ENCODE assay signal across 10 cellular contexts in the genomic region with DNA sequence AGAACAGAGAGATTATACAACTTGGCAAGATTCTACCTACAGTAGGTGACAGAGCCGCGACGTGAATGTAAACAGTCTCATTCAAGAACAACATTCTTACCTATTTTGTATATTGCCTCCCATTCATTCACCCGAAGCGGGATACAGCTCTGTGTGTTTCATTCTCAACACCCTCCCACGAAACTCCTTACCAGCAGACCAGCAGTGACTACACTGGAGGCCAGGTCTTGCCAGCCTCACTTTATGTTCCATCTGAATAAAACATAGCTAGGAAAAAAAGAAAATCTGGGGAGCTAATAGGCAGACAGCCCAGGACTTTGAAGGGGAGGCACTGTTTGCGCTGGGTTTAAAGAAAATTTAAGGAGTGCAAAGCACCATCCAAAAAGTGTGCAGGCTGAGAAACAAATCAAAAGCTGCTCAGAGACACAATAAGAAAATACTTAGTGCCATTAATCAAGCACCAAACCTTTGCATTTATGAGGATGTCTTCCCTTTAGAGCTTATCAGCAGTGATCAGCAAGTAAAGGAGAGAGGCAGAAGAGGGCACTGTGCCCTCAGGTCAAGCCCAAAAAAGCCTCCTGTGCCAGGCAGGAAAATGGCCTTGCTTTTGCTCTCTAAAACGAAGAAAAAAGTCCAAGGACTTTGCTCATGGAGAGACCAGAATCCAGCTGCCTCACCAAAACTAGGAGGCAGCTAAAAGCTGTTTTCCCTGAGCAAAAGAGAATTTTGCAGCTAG.
DNase-seq lines count a peak whose midpoint lies in the region; ATAC-seq, FAIRE-seq and TF ChIP-seq lines count a peak whose summit lies in the region.
"Had no signal": no experiment of that assay in that cellular context is flagged by ENCODE, and none has a peak within 500 bp of the region (broad histone marks: within the 10 kb centered on the region; RNA-seq: fewer than 3 reads in every experiment).

No MANE protein-coding gene starts in this region.

- no peak overlapping the region for H2BK20ac ChIP-seq in H1 (ENCODE audit: low read length)

- H3K9me3 ChIP-seq in H1 (ENCODE audit: insufficient read depth in 2 of 2, low read depth in 1 of 2, low read length in 1 of 2) (no peaks in the 10 kb centered on the region), trophoblast cell (ENCODE audit: insufficient read depth, low read depth, low read length) (no peaks in the 10 kb centered on the region)

- no peak overlapping the region for H4K12ac ChIP-seq in trophoblast cell (ENCODE audit: low read depth, low read length)

- H4K5ac ChIP-seq in H1 (ENCODE audit: insufficient read length, low read depth, low read length): no peak overlapping the region

- H3K4me3 ChIP-seq in H1 (ENCODE audit: extremely low read depth in 1 of 4, insufficient read depth in 2 of 4, low read depth in 3 of 4, low read length in 4 of 4): no peak overlapping the region
- no peak overlapping the region for H3K4me3 ChIP-seq in trophoblast cell (ENCODE audit: low read depth, low read length)

- 0 out of 2 replicates have a peak overlapping the region, but pooled peaks have one; percentile 2 for H3K27ac ChIP-seq in H1 (ENCODE audit: low read depth, low read length)
- H3K27ac ChIP-seq in trophoblast cell (ENCODE audit: low read depth, low read length): peak overlapping the region; percentile 2

- no peak overlapping the region for H2BK15ac ChIP-seq in H1 (ENCODE audit: low read length)

- H3K4ac ChIP-seq in H1 (replicated peaks; ENCODE audit: insufficient read length, low read depth, low read length) (no peak overlapping the region), trophoblast cell (ENCODE audit: low read depth, low read length) (no peak overlapping the region)

- DNase-seq in ELF-1 (ENCODE audit: low read depth, low spot score) (peak; percentile 15), NCI-H460 (ENCODE audit: extremely low read depth, low read depth) (peak; percentile 24), H1 (ENCODE audit: low read depth in 1 of 2, low spot score in 2 of 2) (no peak), trophoblast cell (no peak), AML-193 (lab: John Stamatoyannopoulos, UW) (no peak), progenitor cell of endocrine pancreas (ENCODE audit: low spot score, unreplicated experiment) (no peak)
- DNase-seq: NCI-H1105; stimulated activated naive CD8-positive, alpha-beta T cell treated with anti-CD3 and anti-CD28 coated beads, Interleukin-15, Interleukin-2, amounts not matched to agents 100 U/mL and 50 U/mL, for 24 hours had no signal

- peaks cover 13% of the 10 kb centered on the region for H3K4me1 Mint-ChIP-seq in progenitor cell of endocrine pancreas (ENCODE audit: low read depth)

- H3K79me1 ChIP-seq in H1 (ENCODE audit: low read depth, low read length) (no peaks in the 10 kb centered on the region), trophoblast cell (ENCODE audit: low read length) (no peaks in the 10 kb centered on the region)

- H2BK5ac ChIP-seq in H1 (ENCODE audit: low read depth, low read length) (no peak overlapping the region), trophoblast cell (ENCODE audit: low read depth, low read length, poor library complexity) (no peak overlapping the region)

- no peak for FAIRE-seq in H1 (lab: Jason Lieb, UNC)

- TF ChIP-seq POLR2A in H1 (IDR thresholded peaks at IDR 0.05; ENCODE audit: control extremely low read depth in 1 of 2, low read depth in 2 of 2, low read length in 2 of 2): no peak

- H3K79me2 ChIP-seq in H1 (ENCODE audit: control insufficient read depth in 1 of 2, insufficient read depth in 2 of 2, low read length in 2 of 2): 0 out of 4 replicates have a peak, but pooled peaks cover 0 to 3% of the 10 kb centered on the region in 2 experiments
- H3K79me2 ChIP-seq in trophoblast cell (ENCODE audit: control insufficient read depth, insufficient read depth, low read length, poor library complexity): no peaks in the 10 kb centered on the region

- no peaks in the 10 kb centered on the region for H3K9me3 Mint-ChIP-seq in progenitor cell of endocrine pancreas (ENCODE audit: low read depth)

- H3K36me3 ChIP-seq in H1 (ENCODE audit: control insufficient read depth in 2 of 4, insufficient read depth in 4 of 4, low read length in 3 of 4) (no peaks in the 10 kb centered on the region), trophoblast cell (ENCODE audit: control insufficient read depth in 1 of 2, insufficient read depth in 2 of 2, low read length in 2 of 2) (no peaks in the 10 kb centered on the region)

- H3K4me1 ChIP-seq in H1 (replicated peaks in 1 of 4; ENCODE audit: control insufficient read depth in 3 of 4, insufficient read depth in 4 of 4, low read length in 3 of 4) (peaks cover 0 to 19% (median 6%) of the 10 kb centered on the region in 4 experiments; a peak in 3 of 7 replicates), trophoblast cell (ENCODE audit: control insufficient read depth in 1 of 2, insufficient read depth in 2 of 2, low read length in 2 of 2) (peaks cover 5 to 6% of the 10 kb centered on the region in 2 experiments)

- H3K14ac ChIP-seq in H1 (ENCODE audit: insufficient read length) (no peak overlapping the region), trophoblast cell (ENCODE audit: low read length) (no peak overlapping the region)

- POLR2A ChIA-PET in H1 (lab: Charles Lee; ENCODE audit: partially characterized antibody): no interaction called here

- H2BK120ac ChIP-seq in H1 (replicated peaks; ENCODE audit: low read depth, low read length) (no peak overlapping the region), trophoblast cell (ENCODE audit: insufficient read depth, low read length, poor library complexity) (no peak overlapping the region)

- no peak overlapping the region for H2BK12ac ChIP-seq in H1 (ENCODE audit: low read depth, low read length)
- H2BK12ac ChIP-seq in trophoblast cell (ENCODE audit: low read length): no peak overlapping the region

- TF ChIP-seq EP300 in H1 (IDR thresholded peaks at IDR 0.05; ENCODE audit: borderline replicate concordance in 1 of 2, low read depth in 2 of 2, low read length in 2 of 2): no peak

- CTCF ChIA-PET in H1 (lab: Charles Lee; ENCODE audit: partially characterized antibody): interaction anchor here (0.7 to 2.2 kb wide), 9 partner anchors 9 to 487 kb away, joined by 3 to 5 read pairs (median 4); no protein-coding TSS in a partner anchor

- no peaks in the 10 kb centered on the region for H4K20me1 ChIP-seq in H1 (replicated peaks in 1 of 2; ENCODE audit: control insufficient read depth in 1 of 2, insufficient read depth in 2 of 2, low read length in 2 of 2)

- H3K23me2 ChIP-seq in H1 (ENCODE audit: low read depth, low read length): no peaks in the 10 kb centered on the region

- H3K23ac ChIP-seq in H1 (ENCODE audit: insufficient read length) (no peak overlapping the region), trophoblast cell (ENCODE audit: low read length) (no peak overlapping the region)

- H3K56ac ChIP-seq in H1 (replicated peaks; ENCODE audit: insufficient read length, low read depth, low read length): no peak overlapping the region

- no peak overlapping the region for H2AK5ac ChIP-seq in H1 (ENCODE audit: low read depth, low read length)
- no peak overlapping the region for H2AK5ac ChIP-seq in trophoblast cell (ENCODE audit: low read length)

- H4K8ac ChIP-seq in H1 (ENCODE audit: extremely low read depth, insufficient read depth, low read length) (no peak overlapping the region), trophoblast cell (ENCODE audit: low read depth, low read length) (no peak overlapping the region)

- WGBS in H1 (ENCODE audit: extremely low coverage in 1 of 2, insufficient coverage in 1 of 2, insufficient read length in 1 of 2, insufficient replicate concordance in 2 of 2, low coverage in 1 of 2, low lambda C conversion rate in 2 of 2, missing lambda C conversion rate in 1 of 2), 2 experiments: 75% methylated on average over 8 of the region's 8 CpGs; no CpG with 5 or more reads in 1 of the 2 experiments
- WGBS in trophoblast cell (ENCODE audit: extremely low coverage, insufficient coverage, insufficient read length): no CpG with 5 or more reads among the region's 8 CpGs

- H3K18ac ChIP-seq in H1 (ENCODE audit: extremely low read depth, low read length): peak overlapping the region; percentile 48; the same call in 1 of the 2 replicates
- no peak overlapping the region for H3K18ac ChIP-seq in trophoblast cell (ENCODE audit: low read length)

- H3K4me2 ChIP-seq in H1 (ENCODE audit: insufficient read depth in 1 of 2, low read depth in 2 of 2, low read length in 2 of 2) (no peak overlapping the region), trophoblast cell (ENCODE audit: low read length) (no peak overlapping the region)

- H3K27me3 ChIP-seq in H1 (replicated peaks in 1 of 4; ENCODE audit: control insufficient read depth in 3 of 4, extremely low read depth in 1 of 4, insufficient read depth in 3 of 4, low read length in 3 of 4) (no peaks in the 10 kb centered on the region), trophoblast cell (ENCODE audit: insufficient read depth, low read length) (no peaks in the 10 kb centered on the region)

- no peak overlapping the region for H3K27ac Mint-ChIP-seq in progenitor cell of endocrine pancreas

- peak in 2 of 3 experiments; percentile 23 to 27; a peak in 2 of 4 replicates for TF ChIP-seq CTCF in H1 (IDR thresholded peaks at IDR 0.05; ENCODE audit: control extremely low read depth in 1 of 3, insufficient read depth in 1 of 3, low read depth in 1 of 3, low read length in 3 of 3)
- TF ChIP-seq CTCF in progenitor cell of endocrine pancreas (IDR thresholded peaks at IDR 0.05; ENCODE audit: unreplicated experiment): no peak

- H3K27me3 Mint-ChIP-seq in progenitor cell of endocrine pancreas: no peaks in the 10 kb centered on the region

- TF ChIP-seq RAD21 in H1 (IDR thresholded peaks at IDR 0.05 in 1 of 2, conservative IDR thresholded peaks at IDR 0.05 in 1 of 2; ENCODE audit: low read depth in 2 of 2, low read length in 2 of 2): peak; percentile 63 to 68

- no peak overlapping the region for H2AFZ ChIP-seq in H1 (ENCODE audit: low read length)
- no peak overlapping the region for H2AFZ ChIP-seq in trophoblast cell (ENCODE audit: insufficient read depth, low read length, poor library complexity)

- H3K36me3 Mint-ChIP-seq in progenitor cell of endocrine pancreas (ENCODE audit: insufficient read depth): no peaks in the 10 kb centered on the region

- ATAC-seq in GM21360 (IDR thresholded peaks at IDR 0.05; ENCODE audit: unreplicated experiment) (no peak), GM21576 (IDR thresholded peaks at IDR 0.05; ENCODE audit: unreplicated experiment) (no peak)
- ATAC-seq: stimulated activated naive CD8-positive, alpha-beta T cell treated with anti-CD3 and anti-CD28 coated beads, Interleukin-15, Interleukin-2, amounts not matched to agents 100 U/mL and 50 U/mL, for 24 hours had no signal

- no peak overlapping the region for H3K4me3 Mint-ChIP-seq in progenitor cell of endocrine pancreas (ENCODE audit: low read depth)

- H3K9ac ChIP-seq in H1 (replicated peaks in 1 of 4; ENCODE audit: extremely low read depth in 1 of 4, low read depth in 3 of 4, low read length in 3 of 4) (no peak overlapping the region), trophoblast cell (ENCODE audit: low read length) (no peak overlapping the region)

- H4K91ac ChIP-seq in H1 (replicated peaks; ENCODE audit: insufficient read length, low read length): no peak overlapping the region
- no peak overlapping the region for H4K91ac ChIP-seq in trophoblast cell (ENCODE audit: low read depth, low read length)

TF ChIP-seq in H1, 55 proteins besides CTCF, POLR2A, EP300 and RAD21 (continues in another document):
- no peak for TF ChIP-seq ZNF274 (IDR thresholded peaks at IDR 0.05; ENCODE audit: borderline replicate concordance, extremely low read depth, low read length)
- no peak for TF ChIP-seq HDAC6 (IDR thresholded peaks at IDR 0.05; ENCODE audit: low read depth, low read length)

Comparison
In these comparisons a context has a peak if more than half of its experiments do, and no peak if none do; other contexts are left out.
1. DNase-seq: peak in ELF-1 (single experiment) and NCI-H460 (single experiment); none in H1 (0 of 2), trophoblast cell (0 of 2), AML-193 (0 of 2) and progenitor cell of endocrine pancreas (single experiment).